Comparison of ENCODE assay signal across 1 cellular context in the genomic region with DNA sequence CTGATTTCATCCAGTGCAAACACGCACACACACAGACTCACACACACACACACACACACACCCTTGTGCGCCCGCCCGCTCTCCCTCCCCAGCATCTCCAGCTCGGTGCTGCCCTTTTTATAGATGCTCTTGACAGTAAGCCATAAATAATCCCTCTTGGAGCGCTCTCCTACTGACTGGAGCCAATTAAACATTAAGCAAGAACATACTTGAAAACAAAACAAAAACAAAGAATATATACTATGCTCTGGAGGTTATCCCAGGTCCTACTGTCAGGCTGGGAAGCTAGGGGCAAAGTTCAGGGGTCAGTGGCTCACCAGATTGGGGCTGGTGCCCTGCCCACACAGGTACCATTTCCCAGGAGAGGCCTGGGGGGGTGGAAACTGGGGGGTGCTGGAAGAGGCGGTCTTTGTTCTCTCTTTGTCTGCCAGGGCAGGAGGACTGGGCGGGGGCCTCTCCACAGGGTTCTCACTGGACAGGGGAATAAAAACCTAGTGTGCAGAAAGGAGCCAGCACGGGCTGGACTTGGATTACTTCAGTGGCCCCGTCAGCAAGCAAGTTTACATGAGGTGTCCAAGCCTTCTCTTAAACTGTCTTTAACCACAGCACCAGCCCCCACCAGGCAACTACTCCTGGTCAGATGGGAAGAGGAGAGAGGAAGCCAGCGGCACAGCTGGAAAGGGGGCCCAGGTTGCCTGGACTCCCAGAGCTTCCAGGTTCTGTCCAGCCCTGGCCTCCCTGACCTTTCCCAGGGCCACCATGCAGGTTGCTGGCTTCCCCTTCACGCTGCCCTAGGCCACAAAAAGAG.
TF ChIP-seq lines count a peak whose summit lies in the region.

No MANE protein-coding gene starts in this region.

TF ChIP-seq in HepG2, 621 proteins besides CTCF, POLR2A, EP300 and RAD21 (continued from another document and continues in another):
- TF ChIP-seq, protein P1, sequence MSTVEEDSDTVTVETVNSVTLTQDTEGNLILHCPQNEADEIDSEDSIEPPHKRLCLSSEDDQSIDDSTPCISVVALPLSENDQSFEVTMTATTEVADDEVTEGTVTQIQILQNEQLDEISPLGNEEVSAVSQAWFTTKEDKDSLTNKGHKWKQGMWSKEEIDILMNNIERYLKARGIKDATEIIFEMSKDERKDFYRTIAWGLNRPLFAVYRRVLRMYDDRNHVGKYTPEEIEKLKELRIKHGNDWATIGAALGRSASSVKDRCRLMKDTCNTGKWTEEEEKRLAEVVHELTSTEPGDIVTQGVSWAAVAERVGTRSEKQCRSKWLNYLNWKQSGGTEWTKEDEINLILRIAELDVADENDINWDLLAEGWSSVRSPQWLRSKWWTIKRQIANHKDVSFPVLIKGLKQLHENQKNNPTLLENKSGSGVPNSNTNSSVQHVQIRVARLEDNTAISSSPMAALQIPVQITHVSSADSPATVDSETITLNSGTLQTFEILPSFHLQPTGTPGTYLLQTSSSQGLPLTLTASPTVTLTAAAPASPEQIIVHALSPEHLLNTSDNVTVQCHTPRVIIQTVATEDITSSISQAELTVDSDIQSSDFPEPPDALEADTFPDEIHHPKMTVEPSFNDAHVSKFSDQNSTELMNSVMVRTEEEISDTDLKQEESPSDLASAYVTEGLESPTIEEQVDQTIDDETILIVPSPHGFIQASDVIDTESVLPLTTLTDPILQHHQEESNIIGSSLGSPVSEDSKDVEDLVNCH (CRISPR knock-in tag; IDR thresholded peaks at IDR 0.05) = no peak
- TF ChIP-seq KDM6A (CRISPR knock-in tag; IDR thresholded peaks at IDR 0.05; ENCODE audit: low read depth) (peak; percentile 38; the same call in 1 of the 2 replicates), CBX2 (IDR thresholded peaks at IDR 0.05; ENCODE audit: low read depth, low read length) (no peak), CBX2 (CRISPR knock-in tag; IDR thresholded peaks at IDR 0.05; ENCODE audit: low read depth) (no peak), ZFP37 (CRISPR knock-in tag; IDR thresholded peaks at IDR 0.05; ENCODE audit: borderline replicate concordance) (no peak), WIZ (CRISPR knock-in tag; IDR thresholded peaks at IDR 0.05) (no peak), KDM3A (CRISPR knock-in tag; IDR thresholded peaks at IDR 0.05; ENCODE audit: low read depth) (no peak), ZNF260 (CRISPR knock-in tag; IDR thresholded peaks at IDR 0.05; ENCODE audit: borderline replicate concordance, low read depth) (no peak), ZNF83 (CRISPR knock-in tag; IDR thresholded peaks at IDR 0.05; ENCODE audit: borderline replicate concordance) (no peak), FOXP1 (IDR thresholded peaks at IDR 0.05) (no peak), FOXP1 (CRISPR knock-in tag; IDR thresholded peaks at IDR 0.05) (peak; percentile 56), NONO (IDR thresholded peaks at IDR 0.05) (no peak), NONO (CRISPR knock-in tag; conservative IDR thresholded peaks at IDR 0.05) (0 out of 2 replicates have a peak, but pooled peaks have one; percentile 16), RXRA (CRISPR knock-in tag; IDR thresholded peaks at IDR 0.05) (peak; percentile 94), JUNB (CRISPR knock-in tag; IDR thresholded peaks at IDR 0.05; ENCODE audit: borderline replicate concordance) (no peak), HNRNPK (IDR thresholded peaks at IDR 0.05; ENCODE audit: low read depth, low read length, poor library complexity, severe bottlenecking) (no peak), ZNF782 (CRISPR knock-in tag; IDR thresholded peaks at IDR 0.05; ENCODE audit: borderline replicate concordance) (no peak), NCOA1 (CRISPR knock-in tag; IDR thresholded peaks at IDR 0.05) (peak; percentile 52; the same call in 1 of the 2 replicates), ARID2 (CRISPR knock-in tag; IDR thresholded peaks at IDR 0.05; ENCODE audit: borderline replicate concordance) (no peak), ZFX (CRISPR knock-in tag; IDR thresholded peaks at IDR 0.05; ENCODE audit: low read depth) (peak; percentile 62), NR2F6 (IDR thresholded peaks at IDR 0.05) (peak; percentile 94), NR2F6 (CRISPR knock-in tag; IDR thresholded peaks at IDR 0.05) (peak; percentile 84), ZNF10 (CRISPR knock-in tag; IDR thresholded peaks at IDR 0.05; ENCODE audit: borderline replicate concordance, low read depth) (no peak), ZNF354B (CRISPR knock-in tag; IDR thresholded peaks at IDR 0.05) (0 out of 2 replicates have a peak, but pooled peaks have one; percentile 28), ZNF878 (CRISPR knock-in tag; IDR thresholded peaks at IDR 0.05) (peak; percentile 53; the same call in 1 of the 2 replicates), SRSF4 (IDR thresholded peaks at IDR 0.05; ENCODE audit: low read depth, low read length, poor library complexity, severe bottlenecking) (no peak), ZNF670 (CRISPR knock-in tag; IDR thresholded peaks at IDR 0.05; ENCODE audit: borderline replicate concordance) (no peak), FOXM1 (CRISPR knock-in tag; IDR thresholded peaks at IDR 0.05) (no peak)
- TF ChIP-seq, protein P2, sequence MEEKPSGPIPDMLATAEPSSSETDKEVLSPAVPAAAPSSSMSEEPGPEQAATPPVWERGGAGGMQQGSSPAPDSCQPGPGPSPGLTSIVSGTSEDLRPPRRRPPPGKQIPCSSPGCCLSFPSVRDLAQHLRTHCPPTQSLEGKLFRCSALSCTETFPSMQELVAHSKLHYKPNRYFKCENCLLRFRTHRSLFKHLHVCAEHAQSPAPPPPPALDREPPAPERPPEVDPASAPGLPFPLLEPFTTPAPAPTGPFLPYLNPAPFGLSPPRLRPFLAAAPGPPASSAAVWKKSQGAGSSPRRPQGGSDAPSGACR (CRISPR knock-in tag; IDR thresholded peaks at IDR 0.05) = no peak
- TF ChIP-seq, protein P3, sequence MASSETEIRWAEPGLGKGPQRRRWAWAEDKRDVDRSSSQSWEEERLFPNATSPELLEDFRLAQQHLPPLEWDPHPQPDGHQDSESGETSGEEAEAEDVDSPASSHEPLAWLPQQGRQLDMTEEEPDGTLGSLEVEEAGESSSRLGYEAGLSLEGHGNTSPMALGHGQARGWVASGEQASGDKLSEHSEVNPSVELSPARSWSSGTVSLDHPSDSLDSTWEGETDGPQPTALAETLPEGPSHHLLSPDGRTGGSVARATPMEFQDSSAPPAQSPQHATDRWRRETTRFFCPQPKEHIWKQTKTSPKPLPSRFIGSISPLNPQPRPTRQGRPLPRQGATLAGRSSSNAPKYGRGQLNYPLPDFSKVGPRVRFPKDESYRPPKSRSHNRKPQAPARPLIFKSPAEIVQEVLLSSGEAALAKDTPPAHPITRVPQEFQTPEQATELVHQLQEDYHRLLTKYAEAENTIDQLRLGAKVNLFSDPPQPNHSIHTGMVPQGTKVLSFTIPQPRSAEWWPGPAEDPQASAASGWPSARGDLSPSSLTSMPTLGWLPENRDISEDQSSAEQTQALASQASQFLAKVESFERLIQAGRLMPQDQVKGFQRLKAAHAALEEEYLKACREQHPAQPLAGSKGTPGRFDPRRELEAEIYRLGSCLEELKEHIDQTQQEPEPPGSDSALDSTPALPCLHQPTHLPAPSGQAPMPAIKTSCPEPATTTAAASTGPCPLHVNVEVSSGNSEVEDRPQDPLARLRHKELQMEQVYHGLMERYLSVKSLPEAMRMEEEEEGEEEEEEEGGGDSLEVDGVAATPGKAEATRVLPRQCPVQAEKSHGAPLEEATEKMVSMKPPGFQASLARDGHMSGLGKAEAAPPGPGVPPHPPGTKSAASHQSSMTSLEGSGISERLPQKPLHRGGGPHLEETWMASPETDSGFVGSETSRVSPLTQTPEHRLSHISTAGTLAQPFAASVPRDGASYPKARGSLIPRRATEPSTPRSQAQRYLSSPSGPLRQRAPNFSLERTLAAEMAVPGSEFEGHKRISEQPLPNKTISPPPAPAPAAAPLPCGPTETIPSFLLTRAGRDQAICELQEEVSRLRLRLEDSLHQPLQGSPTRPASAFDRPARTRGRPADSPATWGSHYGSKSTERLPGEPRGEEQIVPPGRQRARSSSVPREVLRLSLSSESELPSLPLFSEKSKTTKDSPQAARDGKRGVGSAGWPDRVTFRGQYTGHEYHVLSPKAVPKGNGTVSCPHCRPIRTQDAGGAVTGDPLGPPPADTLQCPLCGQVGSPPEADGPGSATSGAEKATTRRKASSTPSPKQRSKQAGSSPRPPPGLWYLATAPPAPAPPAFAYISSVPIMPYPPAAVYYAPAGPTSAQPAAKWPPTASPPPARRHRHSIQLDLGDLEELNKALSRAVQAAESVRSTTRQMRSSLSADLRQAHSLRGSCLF (CRISPR knock-in tag; IDR thresholded peaks at IDR 0.05; ENCODE audit: borderline replicate concordance) = no peak
- TF ChIP-seq, protein P4, sequence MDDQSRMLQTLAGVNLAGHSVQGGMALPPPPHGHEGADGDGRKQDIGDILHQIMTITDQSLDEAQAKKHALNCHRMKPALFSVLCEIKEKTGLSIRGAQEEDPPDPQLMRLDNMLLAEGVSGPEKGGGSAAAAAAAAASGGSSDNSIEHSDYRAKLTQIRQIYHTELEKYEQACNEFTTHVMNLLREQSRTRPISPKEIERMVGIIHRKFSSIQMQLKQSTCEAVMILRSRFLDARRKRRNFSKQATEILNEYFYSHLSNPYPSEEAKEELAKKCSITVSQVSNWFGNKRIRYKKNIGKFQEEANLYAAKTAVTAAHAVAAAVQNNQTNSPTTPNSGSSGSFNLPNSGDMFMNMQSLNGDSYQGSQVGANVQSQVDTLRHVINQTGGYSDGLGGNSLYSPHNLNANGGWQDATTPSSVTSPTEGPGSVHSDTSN (CRISPR knock-in tag; IDR thresholded peaks at IDR 0.05; ENCODE audit: borderline replicate concordance) = no peak
- TF ChIP-seq, protein P5, sequence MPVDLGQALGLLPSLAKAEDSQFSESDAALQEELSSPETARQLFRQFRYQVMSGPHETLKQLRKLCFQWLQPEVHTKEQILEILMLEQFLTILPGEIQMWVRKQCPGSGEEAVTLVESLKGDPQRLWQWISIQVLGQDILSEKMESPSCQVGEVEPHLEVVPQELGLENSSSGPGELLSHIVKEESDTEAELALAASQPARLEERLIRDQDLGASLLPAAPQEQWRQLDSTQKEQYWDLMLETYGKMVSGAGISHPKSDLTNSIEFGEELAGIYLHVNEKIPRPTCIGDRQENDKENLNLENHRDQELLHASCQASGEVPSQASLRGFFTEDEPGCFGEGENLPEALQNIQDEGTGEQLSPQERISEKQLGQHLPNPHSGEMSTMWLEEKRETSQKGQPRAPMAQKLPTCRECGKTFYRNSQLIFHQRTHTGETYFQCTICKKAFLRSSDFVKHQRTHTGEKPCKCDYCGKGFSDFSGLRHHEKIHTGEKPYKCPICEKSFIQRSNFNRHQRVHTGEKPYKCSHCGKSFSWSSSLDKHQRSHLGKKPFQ (CRISPR knock-in tag; IDR thresholded peaks at IDR 0.05; ENCODE audit: insufficient replicate concordance) = no peak
- TF ChIP-seq, protein P6, sequence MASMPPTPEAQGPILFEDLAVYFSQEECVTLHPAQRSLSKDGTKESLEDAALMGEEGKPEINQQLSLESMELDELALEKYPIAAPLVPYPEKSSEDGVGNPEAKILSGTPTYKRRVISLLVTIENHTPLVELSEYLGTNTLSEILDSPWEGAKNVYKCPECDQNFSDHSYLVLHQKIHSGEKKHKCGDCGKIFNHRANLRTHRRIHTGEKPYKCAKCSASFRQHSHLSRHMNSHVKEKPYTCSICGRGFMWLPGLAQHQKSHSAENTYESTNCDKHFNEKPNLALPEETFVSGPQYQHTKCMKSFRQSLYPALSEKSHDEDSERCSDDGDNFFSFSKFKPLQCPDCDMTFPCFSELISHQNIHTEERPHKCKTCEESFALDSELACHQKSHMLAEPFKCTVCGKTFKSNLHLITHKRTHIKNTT (CRISPR knock-in tag; IDR thresholded peaks at IDR 0.05) = no peak
- TF ChIP-seq, protein P7, sequence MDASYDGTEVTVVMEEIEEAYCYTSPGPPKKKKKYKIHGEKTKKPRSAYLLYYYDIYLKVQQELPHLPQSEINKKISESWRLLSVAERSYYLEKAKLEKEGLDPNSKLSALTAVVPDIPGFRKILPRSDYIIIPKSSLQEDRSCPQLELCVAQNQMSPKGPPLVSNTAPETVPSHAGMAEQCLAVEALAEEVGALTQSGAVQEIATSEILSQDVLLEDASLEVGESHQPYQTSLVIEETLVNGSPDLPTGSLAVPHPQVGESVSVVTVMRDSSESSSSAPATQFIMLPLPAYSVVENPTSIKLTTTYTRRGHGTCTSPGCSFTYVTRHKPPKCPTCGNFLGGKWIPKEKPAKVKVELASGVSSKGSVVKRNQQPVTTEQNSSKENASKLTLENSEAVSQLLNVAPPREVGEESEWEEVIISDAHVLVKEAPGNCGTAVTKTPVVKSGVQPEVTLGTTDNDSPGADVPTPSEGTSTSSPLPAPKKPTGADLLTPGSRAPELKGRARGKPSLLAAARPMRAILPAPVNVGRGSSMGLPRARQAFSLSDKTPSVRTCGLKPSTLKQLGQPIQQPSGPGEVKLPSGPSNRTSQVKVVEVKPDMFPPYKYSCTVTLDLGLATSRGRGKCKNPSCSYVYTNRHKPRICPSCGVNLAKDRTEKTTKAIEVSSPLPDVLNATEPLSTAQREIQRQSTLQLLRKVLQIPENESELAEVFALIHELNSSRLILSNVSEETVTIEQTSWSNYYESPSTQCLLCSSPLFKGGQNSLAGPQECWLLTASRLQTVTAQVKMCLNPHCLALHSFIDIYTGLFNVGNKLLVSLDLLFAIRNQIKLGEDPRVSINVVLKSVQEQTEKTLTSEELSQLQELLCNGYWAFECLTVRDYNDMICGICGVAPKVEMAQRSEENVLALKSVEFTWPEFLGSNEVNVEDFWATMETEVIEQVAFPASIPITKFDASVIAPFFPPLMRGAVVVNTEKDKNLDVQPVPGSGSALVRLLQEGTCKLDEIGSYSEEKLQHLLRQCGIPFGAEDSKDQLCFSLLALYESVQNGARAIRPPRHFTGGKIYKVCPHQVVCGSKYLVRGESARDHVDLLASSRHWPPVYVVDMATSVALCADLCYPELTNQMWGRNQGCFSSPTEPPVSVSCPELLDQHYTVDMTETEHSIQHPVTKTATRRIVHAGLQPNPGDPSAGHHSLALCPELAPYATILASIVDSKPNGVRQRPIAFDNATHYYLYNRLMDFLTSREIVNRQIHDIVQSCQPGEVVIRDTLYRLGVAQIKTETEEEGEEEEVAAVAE (CRISPR knock-in tag; IDR thresholded peaks at IDR 0.05; ENCODE audit: borderline replicate concordance) = no peak
- TF ChIP-seq, protein P8, sequence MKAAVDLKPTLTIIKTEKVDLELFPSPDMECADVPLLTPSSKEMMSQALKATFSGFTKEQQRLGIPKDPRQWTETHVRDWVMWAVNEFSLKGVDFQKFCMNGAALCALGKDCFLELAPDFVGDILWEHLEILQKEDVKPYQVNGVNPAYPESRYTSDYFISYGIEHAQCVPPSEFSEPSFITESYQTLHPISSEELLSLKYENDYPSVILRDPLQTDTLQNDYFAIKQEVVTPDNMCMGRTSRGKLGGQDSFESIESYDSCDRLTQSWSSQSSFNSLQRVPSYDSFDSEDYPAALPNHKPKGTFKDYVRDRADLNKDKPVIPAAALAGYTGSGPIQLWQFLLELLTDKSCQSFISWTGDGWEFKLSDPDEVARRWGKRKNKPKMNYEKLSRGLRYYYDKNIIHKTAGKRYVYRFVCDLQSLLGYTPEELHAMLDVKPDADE (CRISPR knock-in tag; IDR thresholded peaks at IDR 0.05) = no peak
- TF ChIP-seq, protein P9, sequence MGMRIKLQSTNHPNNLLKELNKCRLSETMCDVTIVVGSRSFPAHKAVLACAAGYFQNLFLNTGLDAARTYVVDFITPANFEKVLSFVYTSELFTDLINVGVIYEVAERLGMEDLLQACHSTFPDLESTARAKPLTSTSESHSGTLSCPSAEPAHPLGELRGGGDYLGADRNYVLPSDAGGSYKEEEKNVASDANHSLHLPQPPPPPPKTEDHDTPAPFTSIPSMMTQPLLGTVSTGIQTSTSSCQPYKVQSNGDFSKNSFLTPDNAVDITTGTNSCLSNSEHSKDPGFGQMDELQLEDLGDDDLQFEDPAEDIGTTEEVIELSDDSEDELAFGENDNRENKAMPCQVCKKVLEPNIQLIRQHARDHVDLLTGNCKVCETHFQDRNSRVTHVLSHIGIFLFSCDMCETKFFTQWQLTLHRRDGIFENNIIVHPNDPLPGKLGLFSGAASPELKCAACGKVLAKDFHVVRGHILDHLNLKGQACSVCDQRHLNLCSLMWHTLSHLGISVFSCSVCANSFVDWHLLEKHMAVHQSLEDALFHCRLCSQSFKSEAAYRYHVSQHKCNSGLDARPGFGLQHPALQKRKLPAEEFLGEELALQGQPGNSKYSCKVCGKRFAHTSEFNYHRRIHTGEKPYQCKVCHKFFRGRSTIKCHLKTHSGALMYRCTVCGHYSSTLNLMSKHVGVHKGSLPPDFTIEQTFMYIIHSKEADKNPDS (CRISPR knock-in tag; IDR thresholded peaks at IDR 0.05) = 0 out of 2 replicates have a peak, but pooled peaks have one; percentile 78
